Comparison of ENCODE assay signal across 19 cellular contexts in genomic region chr6:96649926-96650325, GRCh38.
DNase-seq lines count a peak whose midpoint lies in the region; ATAC-seq and TF ChIP-seq lines count a peak whose summit lies in the region.
"Had no signal": no experiment of that assay in that cellular context is flagged by ENCODE, and none has a peak within 500 bp of the region (broad histone marks: within the 10 kb centered on the region; RNA-seq: fewer than 3 reads in every experiment).

No MANE protein-coding gene starts in this region.

- no peaks in the 10 kb centered on the region for H3K27me3 ChIP-seq in tibial artery
- H3K27me3 ChIP-seq: BLaER1, right lobe of liver, upper lobe of right lung had no signal

- no peak overlapping the region for H3K4me3 ChIP-seq in tibial artery
- H3K4me3 ChIP-seq: BLaER1, right lobe of liver, upper lobe of right lung had no signal

- intact Hi-C loops in tibial artery (cut with DNase I; ENCODE audit: low total_unique reads) = no loop called here

- H3K9me3 ChIP-seq in tibial artery = no peaks in the 10 kb centered on the region
- H3K9me3 ChIP-seq: right lobe of liver, upper lobe of right lung had no signal

- no peak for DNase-seq in hippocampal formation (lab: John Stamatoyannopoulos, UW)
- DNase-seq in tibial artery = no peak
- no peak for DNase-seq in DMS53 treated with DMSO at 0.1 percent for 48 hours (lab: John Stamatoyannopoulos, UW; ENCODE audit: unreplicated experiment)
- no peak for DNase-seq in NCI-H510A treated with DMSO at 0.1 percent for 48 hours (lab: John Stamatoyannopoulos, UW)
- DNase-seq: activated T-cell treated with anti-CD3 and anti-CD28 coated beads, Interleukin-2, amount 50 U/mL, for 1 hour; DMS53; H9; mammary epithelial cell; NCI-H2029 treated with DMSO at 0.1 percent for 48 hours; NCI-H774; nephron progenitor cell; right lobe of liver; upper lobe of right lung had no signal

- no peaks in the 10 kb centered on the region for H3K36me3 ChIP-seq in tibial artery
- H3K36me3 ChIP-seq: BLaER1, right lobe of liver, upper lobe of right lung had no signal

- peaks cover 0 to 22% (median 2%) of the 10 kb centered on the region in 4 donors for H3K4me1 ChIP-seq in tibial artery
- H3K4me1 ChIP-seq: right lobe of liver, upper lobe of right lung had no signal

- no peak for TF ChIP-seq CTCF in tibial artery (IDR thresholded peaks at IDR 0.05)

- H3K27ac ChIP-seq in tibial artery = no peak overlapping the region
- H3K27ac ChIP-seq: BLaER1, right lobe of liver, upper lobe of right lung had no signal

- ATAC-seq in GM18519 (IDR thresholded peaks at IDR 0.05; ENCODE audit: low FRiP score, unreplicated experiment) (peak; percentile 75), GM21423 (IDR thresholded peaks at IDR 0.05; ENCODE audit: unreplicated experiment) (peak; percentile 37), HG02938 (IDR thresholded peaks at IDR 0.05; ENCODE audit: unreplicated experiment) (peak; percentile 69), HG03575 (IDR thresholded peaks at IDR 0.05; ENCODE audit: extremely low read depth, insufficient number of reproducible peaks, low FRiP score, unreplicated experiment) (peak; percentile 88)
- ATAC-seq: right lobe of liver; stimulated activated memory B cell treated with anti-CD40 and anti-IgM and Interleukin-4, amounts not matched to agents 10 μg/mL and 1 μg/mL and 100 μg/mL, for 72 hours; upper lobe of right lung had no signal

Comparison
In these comparisons a context has a peak if more than half of its experiments do, and no peak if none do; other contexts are left out.
1. ATAC-seq: peak in every context shown above with its lines; median percentile 88 in HG03575; 75 in GM18519; 69 in HG02938; 37 in GM21423.